Comparison of ENCODE assay signal across 8 cellular contexts in genomic region chr1:244833260-244833659, GRCh38. TPM values are rescaled to one million over a fixed set of nuclear protein-coding genes. Genes with fewer than 3 reads are reported as not detected.
A peak's percentile ranks its signal among the peaks of the same experiment; 100 is the strongest.
DNase-seq lines count a peak whose midpoint lies in the region; ATAC-seq, FAIRE-seq and TF ChIP-seq lines count a peak whose summit lies in the region.
"Not testable (repeated sequence)": the region's sequence is repeated elsewhere in the genome, so short reads cannot be mapped to it uniquely, and the experiment has no call there.

No MANE protein-coding gene starts in this region.

- not testable (repeated sequence) for H2BK120ac ChIP-seq in H1 (replicated peaks; ENCODE audit: low read depth, low read length)

- not testable (repeated sequence) for TF ChIP-seq RAD21 in H1 (IDR thresholded peaks at IDR 0.05 in 1 of 2, conservative IDR thresholded peaks at IDR 0.05 in 1 of 2; ENCODE audit: low read depth in 2 of 2, low read length in 2 of 2); neural cell (conservative IDR thresholded peaks at IDR 0.05)

- H3K36me3 Mint-ChIP-seq in activated naive CD8-positive, alpha-beta T cell treated with anti-CD3 and anti-CD28 coated beads, Interleukin-2, amount 10 ng/mL, durations not matched to agents 7 days and 5 days = not testable (repeated sequence)

- not testable (repeated sequence) for H2BK12ac ChIP-seq in H1 (ENCODE audit: low read depth, low read length)

- H2BK5ac ChIP-seq in H1 (ENCODE audit: low read depth, low read length) = not testable (repeated sequence)

- H3K14ac ChIP-seq in H1 (ENCODE audit: insufficient read length) = not testable (repeated sequence)

- H2BK15ac ChIP-seq in H1 (ENCODE audit: low read length) = not testable (repeated sequence)

- peak overlapping the region; percentile 89 for H3K4me3 Mint-ChIP-seq in activated naive CD8-positive, alpha-beta T cell treated with anti-CD3 and anti-CD28 coated beads, Interleukin-2, amount 10 ng/mL, durations not matched to agents 7 days and 5 days
- H3K4me3 Mint-ChIP-seq in stimulated activated naive CD8-positive, alpha-beta T cell treated with anti-CD3 and anti-CD28 coated beads, Interleukin-15, amount 100 ng/mL, for 72 hours = peak overlapping the region; percentile 29 to 31

- POLR2A ChIA-PET in AG04450 (lab: Yijun Ruan, JAX) = not testable (repeated sequence)
- POLR2A ChIA-PET in activated naive CD8-positive, alpha-beta T cell treated with anti-CD3 and anti-CD28 coated beads, Interleukin-2, amount 10 ng/mL, durations not matched to agents 7 days and 5 days (lab: Charles Lee) = interaction anchor here (1.6 to 16.7 kb wide), 4 partner anchors 14 to 140 kb away, joined by 3 to 391 read pairs (median 24); partner anchors contain the start of gene HNRNPU
- POLR2A ChIA-PET in H1 (lab: Charles Lee; ENCODE audit: partially characterized antibody) = interaction anchor here (1.9 to 18.5 kb wide), 7 partner anchors 8 to 138 kb away, joined by 4 to 677 read pairs (median 23); partner anchors contain the start of gene HNRNPU

- ATAC-seq in activated naive CD8-positive, alpha-beta T cell treated with anti-CD3 and anti-CD28 coated beads, Interleukin-2, amount 10 ng/mL, durations not matched to agents 7 days and 5 days (ENCODE audit: low read depth); stimulated activated naive CD8-positive, alpha-beta T cell treated with anti-CD3 and anti-CD28 coated beads, Interleukin-15, amount 100 ng/mL, for 72 hours: not testable (repeated sequence)

- H3K56ac ChIP-seq in H1 (replicated peaks; ENCODE audit: insufficient read length, low read depth, low read length) = not testable (repeated sequence)

- H3K4me2 ChIP-seq in H1 (ENCODE audit: insufficient read depth in 1 of 2, low read depth in 2 of 2, low read length in 2 of 2) = peak overlapping the region; percentile 50 to 82; a peak in 2 of 4 replicates
- H3K4me2 ChIP-seq in neural cell (ENCODE audit: low read length) = peak overlapping the region; percentile 77

- TF ChIP-seq POLR2A in H1 (IDR thresholded peaks at IDR 0.05; ENCODE audit: control extremely low read depth in 1 of 2, low read depth in 2 of 2, low read length in 2 of 2) = not testable (repeated sequence)

- not testable (repeated sequence) for H3K27ac Mint-ChIP-seq in activated naive CD8-positive, alpha-beta T cell treated with anti-CD3 and anti-CD28 coated beads, Interleukin-2, amount 10 ng/mL, durations not matched to agents 7 days and 5 days; stimulated activated naive CD8-positive, alpha-beta T cell treated with anti-CD3 and anti-CD28 coated beads, Interleukin-15, amount 100 ng/mL, for 72 hours

- H3K79me1 ChIP-seq in H1 (ENCODE audit: low read depth, low read length) = not testable (repeated sequence)

- H3K9me3 Mint-ChIP-seq in activated naive CD8-positive, alpha-beta T cell treated with anti-CD3 and anti-CD28 coated beads, Interleukin-2, amount 10 ng/mL, durations not matched to agents 7 days and 5 days; stimulated activated naive CD8-positive, alpha-beta T cell treated with anti-CD3 and anti-CD28 coated beads, Interleukin-15, amount 100 ng/mL, for 72 hours: not testable (repeated sequence)

- not testable (repeated sequence) for TF ChIP-seq CTCF in AG04450 (IDR thresholded peaks at IDR 0.05; ENCODE audit: low read depth, low read length); HFF-Myc (IDR thresholded peaks at IDR 0.05; ENCODE audit: low read depth, low read length, missing control alignments); H1 (IDR thresholded peaks at IDR 0.05; ENCODE audit: control extremely low read depth in 1 of 3, insufficient read depth in 1 of 3, low read depth in 1 of 3, low read length in 3 of 3); neural cell (IDR thresholded peaks at IDR 0.05; ENCODE audit: poor library complexity, severe bottlenecking)

- CTCF ChIA-PET in AG04450 (lab: Charles Lee) = interaction anchor here (1.0 kb wide), 1 partner anchor 229 kb away, joined by 3 read pairs; no protein-coding TSS in a partner anchor
- CTCF ChIA-PET in H1 (lab: Charles Lee; ENCODE audit: partially characterized antibody) = interaction anchor here (1.1 to 1.5 kb wide), 2 partner anchors 10 to 32 kb away, joined by 3 to 10 read pairs; no protein-coding TSS in a partner anchor

- not testable (repeated sequence) for H4K5ac ChIP-seq in H1 (ENCODE audit: insufficient read length, low read depth, low read length)

- H3K9me2 ChIP-seq in neural cell (ENCODE audit: insufficient read depth, low read length) = not testable (repeated sequence)

- 90% methylated on average over 8 of the region's 8 CpGs; no CpG with 5 or more reads in 1 of the 2 experiments for WGBS in H1 (ENCODE audit: extremely low coverage in 1 of 2, insufficient coverage in 1 of 2, insufficient read length in 1 of 2, insufficient replicate concordance in 2 of 2, low coverage in 1 of 2, low lambda C conversion rate in 2 of 2, missing lambda C conversion rate in 1 of 2), 2 experiments

- H3K23ac ChIP-seq in H1 (ENCODE audit: insufficient read length) = not testable (repeated sequence)

- H2AFZ ChIP-seq in H1 (ENCODE audit: low read length); neural cell (ENCODE audit: low read depth, low read length): not testable (repeated sequence)

- H3K27me3 Mint-ChIP-seq in activated naive CD8-positive, alpha-beta T cell treated with anti-CD3 and anti-CD28 coated beads, Interleukin-2, amount 10 ng/mL, durations not matched to agents 7 days and 5 days; stimulated activated naive CD8-positive, alpha-beta T cell treated with anti-CD3 and anti-CD28 coated beads, Interleukin-15, amount 100 ng/mL, for 72 hours: not testable (repeated sequence)

- not testable (repeated sequence) for H3K18ac ChIP-seq in H1 (ENCODE audit: extremely low read depth, low read length)

- H3K4me3 ChIP-seq in AG04450 (ENCODE audit: low read depth, low read length) (0 out of 2 replicates have a peak overlapping the region, but pooled peaks have one; percentile 65), HFF-Myc (replicated peaks; ENCODE audit: low read depth, low read length) (peak overlapping the region; percentile 78), SK-N-MC (peak overlapping the region; percentile 92), H1 (ENCODE audit: extremely low read depth in 1 of 4, insufficient read depth in 2 of 4, low read depth in 3 of 4, low read length in 4 of 4) (peak overlapping the region in 1 of 4 experiments; percentile 87; a peak in 2 of 8 replicates), iPS-20b (ENCODE audit: low read length) (peak overlapping the region; percentile 70; the same call in 1 of the 2 replicates), neural cell (ENCODE audit: low read length) (peak overlapping the region; percentile 79)

- peaks cover 18% of the 10 kb centered on the region for H3K4me1 Mint-ChIP-seq in activated naive CD8-positive, alpha-beta T cell treated with anti-CD3 and anti-CD28 coated beads, Interleukin-2, amount 10 ng/mL, durations not matched to agents 7 days and 5 days
- peaks cover 22% of the 10 kb centered on the region for H3K4me1 Mint-ChIP-seq in stimulated activated naive CD8-positive, alpha-beta T cell treated with anti-CD3 and anti-CD28 coated beads, Interleukin-15, amount 100 ng/mL, for 72 hours

- not testable (repeated sequence) for FAIRE-seq in H1 (lab: Jason Lieb, UNC)

- H2BK20ac ChIP-seq in H1 (ENCODE audit: low read length) = not testable (repeated sequence)

- H3K79me2 ChIP-seq in H1 (ENCODE audit: control insufficient read depth in 1 of 2, insufficient read depth in 2 of 2, low read length in 2 of 2) = peaks cover 0 to 24% of the 10 kb centered on the region in 2 experiments; a peak in 3 of 4 replicates
- H3K79me2 ChIP-seq in neural cell (replicated peaks; ENCODE audit: insufficient read depth, low read length) = peaks cover 27% of the 10 kb centered on the region

- H4K91ac ChIP-seq in H1 (replicated peaks; ENCODE audit: insufficient read length, low read length) = not testable (repeated sequence)

- not testable (repeated sequence) for H3K27ac ChIP-seq in AG04450 (ENCODE audit: low read depth, low read length); H1 (ENCODE audit: low read depth, low read length); iPS-20b (ENCODE audit: low read length)
- H3K27ac ChIP-seq in SK-N-MC (peak overlapping the region; percentile 99), neural cell (ENCODE audit: low read length) (peak overlapping the region; percentile 95)

- H4K20me1 ChIP-seq in H1 (replicated peaks in 1 of 2; ENCODE audit: control insufficient read depth in 1 of 2, insufficient read depth in 2 of 2, low read length in 2 of 2); neural cell (ENCODE audit: insufficient read depth): not testable (repeated sequence)

- not testable (repeated sequence) for TF ChIP-seq EP300 in H1 (IDR thresholded peaks at IDR 0.05; ENCODE audit: borderline replicate concordance in 1 of 2, low read depth in 2 of 2, low read length in 2 of 2); neural cell (conservative IDR thresholded peaks at IDR 0.05; ENCODE audit: poor library complexity, severe bottlenecking)

- not testable (repeated sequence) for H3K4me1 ChIP-seq in H1 (replicated peaks in 1 of 4; ENCODE audit: control insufficient read depth in 3 of 4, insufficient read depth in 4 of 4, low read length in 3 of 4)
- peaks cover 11% of the 10 kb centered on the region; the same call in 1 of the 2 replicates for H3K4me1 ChIP-seq in iPS-20b (ENCODE audit: insufficient read depth, low read length)

- H3F3A ChIP-seq in neural cell (ENCODE audit: insufficient read depth, low read length, poor library complexity, severe bottlenecking) = not testable (repeated sequence)

- not testable (repeated sequence) for H3K27me3 ChIP-seq in AG04450 (ENCODE audit: control insufficient read depth, insufficient read depth, low read length); H1 (replicated peaks in 1 of 4; ENCODE audit: control insufficient read depth in 3 of 4, extremely low read depth in 1 of 4, insufficient read depth in 3 of 4, low read length in 3 of 4); iPS-20b (ENCODE audit: insufficient read depth, low read length); neural cell (ENCODE audit: insufficient read depth, low read depth, low read length)

- not testable (repeated sequence) for DNase-seq in AG04450 (ENCODE audit: low read depth, low spot score); HFF-Myc (ENCODE audit: extremely low read depth, low read depth); SK-N-MC (ENCODE audit: low read depth, low spot score); activated naive CD8-positive, alpha-beta T cell treated with anti-CD3 and anti-CD28 coated beads, Interleukin-2, amount 10 ng/mL, durations not matched to agents 7 days and 5 days; H1 (ENCODE audit: low read depth in 1 of 2, low spot score in 2 of 2); stimulated activated naive CD8-positive, alpha-beta T cell treated with anti-CD3 and anti-CD28 coated beads, Interleukin-15, amount 100 ng/mL, for 72 hours

- H3K36me3 ChIP-seq in SK-N-MC (ENCODE audit: insufficient read depth, low read length); H1 (ENCODE audit: control insufficient read depth in 2 of 4, insufficient read depth in 4 of 4, low read length in 3 of 4); iPS-20b (ENCODE audit: insufficient read depth, low read depth, low read length); neural cell (ENCODE audit: insufficient read depth, low read length): not testable (repeated sequence)

- not testable (repeated sequence) for H3K9me3 ChIP-seq in AG04450 (ENCODE audit: control insufficient read depth, insufficient read depth, low read length); SK-N-MC (ENCODE audit: low read depth, low read length); H1 (ENCODE audit: insufficient read depth in 2 of 2, low read depth in 1 of 2, low read length in 1 of 2); iPS-20b (ENCODE audit: insufficient read depth, low read depth, low read length); neural cell (ENCODE audit: low read length)

- H3K9ac ChIP-seq in SK-N-MC (ENCODE audit: insufficient read length) (peak overlapping the region; percentile 96), iPS-20b (ENCODE audit: low read depth, low read length) (peak overlapping the region; percentile 96; the same call in 1 of the 2 replicates), neural cell (ENCODE audit: low read length) (peak overlapping the region; percentile 98)
- not testable (repeated sequence) for H3K9ac ChIP-seq in H1 (replicated peaks in 1 of 4; ENCODE audit: extremely low read depth in 1 of 4, low read depth in 3 of 4, low read length in 3 of 4)

- not testable (repeated sequence) for H4K8ac ChIP-seq in H1 (ENCODE audit: extremely low read depth, insufficient read depth, low read length)

- not testable (repeated sequence) for H2AK5ac ChIP-seq in H1 (ENCODE audit: low read depth, low read length)

- not testable (repeated sequence) for H3K23me2 ChIP-seq in H1 (ENCODE audit: low read depth, low read length)

- not testable (repeated sequence) for H3K4ac ChIP-seq in H1 (replicated peaks; ENCODE audit: insufficient read length, low read depth, low read length)

RNA-seq across cellular contexts. Expression of gene COX20, which starts 2.2 kb away (rescaled TPM):
- polyA plus RNA-seq in AG04450 (2011; rRNA removed) (25.4 and 45.8 TPM in 2 replicates), H1 (2011; rRNA removed) (11.7 and 17.5 TPM in 2 replicates), neural cell (110 and 169 TPM in 2 replicates)
- polyA minus RNA-seq in AG04450 (2011; rRNA and poly(A)+ RNA removed) = 5.6 and 10.1 TPM in 2 replicates
- 10 to 100 TPM; 25.1 to 25.9 TPM for total RNA-seq in activated naive CD8-positive, alpha-beta T cell treated with anti-CD3 and anti-CD28 coated beads, Interleukin-2, amount 10 ng/mL, durations not matched to agents 7 days and 5 days
- 28.8 and 33.6 TPM in 2 replicates for total RNA-seq in H1 (2021; fragmentation: NEBNext Ultra II Directional; extraction: Animal tissue kit (Norgen Biotek cat#: 25700))
- 33.1 TPM for polyA plus RNA-seq in H1 (2011; cell fraction: cytosol; rRNA removed)
- 6.2 TPM for polyA plus RNA-seq in H1 (2011; cell fraction: nucleus; rRNA removed)
- polyA plus RNA-seq in H1 (2012, experiment 1 of 2) = 18.0 to 39.2 TPM (median 20.0 TPM) in 4 replicates
- 6.5 TPM for polyA plus RNA-seq in H1 (2012, experiment 2 of 2)
- polyA plus RNA-seq in H1 (2013, experiment 1 of 2) = 42.7 TPM
- polyA plus RNA-seq in H1 (2013, experiment 2 of 2) = 43.3 TPM
- 6.9 and 7.0 TPM in 2 replicates for polyA minus RNA-seq in H1 (2011; rRNA and poly(A)+ RNA removed)
- polyA minus RNA-seq in H1 (2011; cell fraction: cytosol; rRNA and poly(A)+ RNA removed) = 4.6 TPM
- 26.7 TPM for polyA minus RNA-seq in H1 (2011; cell fraction: nucleus; rRNA and poly(A)+ RNA removed)
- 69.4 and 86.9 TPM in 2 replicates for polyA minus RNA-seq in neural cell

RNA-seq across cellular contexts. Expression of gene HNRNPU, which starts 31.1 kb away (rescaled TPM):
- polyA plus RNA-seq in AG04450 (2011; rRNA removed) = 205 and 262 TPM in 2 replicates
- 333 and 366 TPM in 2 replicates for polyA minus RNA-seq in AG04450 (2011; rRNA and poly(A)+ RNA removed)
- 100 to 1,000 TPM; 388 to 398 TPM for total RNA-seq in activated naive CD8-positive, alpha-beta T cell treated with anti-CD3 and anti-CD28 coated beads, Interleukin-2, amount 10 ng/mL, durations not matched to agents 7 days and 5 days
- 606 and 614 TPM in 2 replicates for total RNA-seq in H1 (2021; fragmentation: NEBNext Ultra II Directional; extraction: Animal tissue kit (Norgen Biotek cat#: 25700))
- 87.3 and 95.6 TPM in 2 replicates for polyA plus RNA-seq in H1 (2011; rRNA removed)
- polyA plus RNA-seq in H1 (2011; cell fraction: cytosol; rRNA removed) = 240 TPM
- 179 TPM for polyA plus RNA-seq in H1 (2011; cell fraction: nucleus; rRNA removed)
- polyA plus RNA-seq in H1 (2012, experiment 1 of 2) = 452 to 699 TPM (median 531 TPM) in 4 replicates
- polyA plus RNA-seq in H1 (2012, experiment 2 of 2) = 85.9 TPM
- polyA plus RNA-seq in H1 (2013, experiment 1 of 2) = 352 TPM
- 353 TPM for polyA plus RNA-seq in H1 (2013, experiment 2 of 2)
- polyA minus RNA-seq in H1 (2011; rRNA and poly(A)+ RNA removed) = 235 and 263 TPM in 2 replicates
- 285 TPM for polyA minus RNA-seq in H1 (2011; cell fraction: cytosol; rRNA and poly(A)+ RNA removed)
- polyA minus RNA-seq in H1 (2011; cell fraction: nucleus; rRNA and poly(A)+ RNA removed) = 272 TPM
- 303 and 346 TPM in 2 replicates for polyA plus RNA-seq in neural cell
- polyA minus RNA-seq in neural cell = 555 and 641 TPM in 2 replicates
